In genomic region chr14:21308132-21308478, GRCh38 we compare ENCODE assay signal across 9 cellular contexts. TPM values are rescaled to one million over a fixed set of nuclear protein-coding genes. Genes with fewer than 3 reads are reported as not detected.
DNase-seq lines count a peak whose midpoint lies in the region; ATAC-seq and TF ChIP-seq lines count a peak whose summit lies in the region.
"Had no signal": no experiment of that assay in that cellular context is flagged by ENCODE, and none has a peak within 500 bp of the region (broad histone marks: within the 10 kb centered on the region; RNA-seq: fewer than 3 reads in every experiment).

No MANE protein-coding gene starts in this region.

- H3K27me3 ChIP-seq in colonic mucosa = no peaks in the 10 kb centered on the region
- H3K27me3 ChIP-seq in testis = no peaks in the 10 kb centered on the region

- DNase-seq in T-helper 1 cell = no peak
- no peak for DNase-seq in colonic mucosa
- no peak for DNase-seq in natural killer cell treated with Interleukin-12 subunit alpha and Interleukin-12 subunit beta and Interleukin-15 and Interleukin-18, amount 100 ng/mL, for 72 hours (ENCODE audit: low spot score)
- DNase-seq in SHP77 (lab: John Stamatoyannopoulos, UW) = no peak
- no peak for DNase-seq in NK-92 (lab: John Stamatoyannopoulos, UW; ENCODE audit: unreplicated experiment)
- DNase-seq in testis = no peak

- H3K4me1 Mint-ChIP-seq in T-helper 1 cell treated with Interleukin-12 subunit alpha and Interleukin-12 subunit beta and Interleukin-4 antibody, amounts not matched to agents 30 μg/mL and 1 μg/mL, for 36 hours (ENCODE audit: low read depth) = peaks cover 14% of the 10 kb centered on the region
- peaks cover 16 to 17% of the 10 kb centered on the region in 2 donors for H3K4me1 Mint-ChIP-seq in natural killer cell treated with Interleukin-12 subunit alpha and Interleukin-12 subunit beta and Interleukin-15 and Interleukin-18, amount 100 ng/mL, for 72 hours (ENCODE audit: low read depth in 2 of 2)

- peaks cover 7% of the 10 kb centered on the region for H3K27me3 Mint-ChIP-seq in T-helper 1 cell treated with Interleukin-12 subunit alpha and Interleukin-12 subunit beta and Interleukin-4 antibody, amounts not matched to agents 30 μg/mL and 1 μg/mL, for 36 hours (ENCODE audit: low read depth)
- no peaks in the 10 kb centered on the region for H3K27me3 Mint-ChIP-seq in natural killer cell treated with Interleukin-12 subunit alpha and Interleukin-12 subunit beta and Interleukin-15 and Interleukin-18, amount 100 ng/mL, for 72 hours

- H3K27ac Mint-ChIP-seq in T-helper 1 cell treated with Interleukin-12 subunit alpha and Interleukin-12 subunit beta and Interleukin-4 antibody, amounts not matched to agents 30 μg/mL and 1 μg/mL, for 36 hours = no peak overlapping the region
- H3K27ac Mint-ChIP-seq in natural killer cell treated with Interleukin-12 subunit alpha and Interleukin-12 subunit beta and Interleukin-15 and Interleukin-18, amount 100 ng/mL, for 72 hours = peak overlapping the region; percentile 58 to 79

- intact Hi-C loops in colonic mucosa (cut with DNase I) = no loop called here
- intact Hi-C loops in testis (cut with DNase I; ENCODE audit: low total_unique reads) = no loop called here

- TF ChIP-seq CTCF in colonic mucosa (IDR thresholded peaks at IDR 0.05) = no peak
- no peak for TF ChIP-seq CTCF in testis (IDR thresholded peaks at IDR 0.05)

- H3K36me3 ChIP-seq in colonic mucosa (no peaks in the 10 kb centered on the region), testis (ENCODE audit: low read depth, missing control alignments) (no peaks in the 10 kb centered on the region)

- no peaks in the 10 kb centered on the region for H3K9me3 Mint-ChIP-seq in T-helper 1 cell treated with Interleukin-12 subunit alpha and Interleukin-12 subunit beta and Interleukin-4 antibody, amounts not matched to agents 30 μg/mL and 1 μg/mL, for 36 hours
- no peaks in the 10 kb centered on the region for H3K9me3 Mint-ChIP-seq in natural killer cell treated with Interleukin-12 subunit alpha and Interleukin-12 subunit beta and Interleukin-15 and Interleukin-18, amount 100 ng/mL, for 72 hours

- H3K9ac ChIP-seq in colonic mucosa (ENCODE audit: low read depth in 2 of 2, low read length in 2 of 2) = peak overlapping the region in 1 of 2 donors; percentile 62

- H3K4me1 ChIP-seq in colonic mucosa (peaks cover 4% of the 10 kb centered on the region), testis (no peaks in the 10 kb centered on the region)

- H3K4me3 Mint-ChIP-seq in T-helper 1 cell treated with Interleukin-12 subunit alpha and Interleukin-12 subunit beta and Interleukin-4 antibody, amounts not matched to agents 30 μg/mL and 1 μg/mL, for 36 hours = peak overlapping the region; percentile 70
- H3K4me3 Mint-ChIP-seq in natural killer cell treated with Interleukin-12 subunit alpha and Interleukin-12 subunit beta and Interleukin-15 and Interleukin-18, amount 100 ng/mL, for 72 hours = peak overlapping the region; percentile 77

- no peaks in the 10 kb centered on the region for H3K9me3 ChIP-seq in colonic mucosa
- no peaks in the 10 kb centered on the region for H3K9me3 ChIP-seq in testis

- ATAC-seq in HG03520 (IDR thresholded peaks at IDR 0.05; ENCODE audit: unreplicated experiment) = peak; percentile 32
- ATAC-seq in natural killer cell treated with Interleukin-12 subunit alpha and Interleukin-12 subunit beta and Interleukin-15 and Interleukin-18, amount 100 ng/mL, for 72 hours = no peak

- TF ChIP-seq POLR2A in testis (IDR thresholded peaks at IDR 0.05) = no peak

- H3K4me3 ChIP-seq in colonic mucosa (peak overlapping the region; percentile 27), testis (peak overlapping the region in 1 of 2 donors; percentile 48)

- no peaks in the 10 kb centered on the region for H3K36me3 Mint-ChIP-seq in T-helper 1 cell treated with Interleukin-12 subunit alpha and Interleukin-12 subunit beta and Interleukin-4 antibody, amounts not matched to agents 30 μg/mL and 1 μg/mL, for 36 hours (ENCODE audit: low read depth)
- H3K36me3 Mint-ChIP-seq in natural killer cell treated with Interleukin-12 subunit alpha and Interleukin-12 subunit beta and Interleukin-15 and Interleukin-18, amount 100 ng/mL, for 72 hours = no peaks in the 10 kb centered on the region

- H3K27ac ChIP-seq in colonic mucosa (peak overlapping the region; percentile 78), testis (peak overlapping the region in 1 of 2 donors; percentile 26)

RNA-seq across cellular contexts. Expression of gene RPGRIP1, which starts 28.2 kb away (rescaled TPM):
- under 1 TPM in 1 of 2 donors, not detected in 1; 0.40 TPM for total RNA-seq in colonic mucosa
- total RNA-seq in natural killer cell treated with Interleukin-12 subunit alpha and Interleukin-12 subunit beta and Interleukin-15 and Interleukin-18, amount 100 ng/mL, for 72 hours = under 1 TPM in 1 of 2 donors, not detected in 1; 0.17 TPM
- total RNA-seq in testis = 10 to 100 TPM; 35.7 to 38.9 TPM
- 110 TPM for polyA plus RNA-seq in testis (ENCODE audit: insufficient read depth, low read depth, low replicate concordance)
- polyA plus RNA-seq: BJ had no signal

RNA-seq across cellular contexts. Expression of gene HNRNPC, which starts 38.9 kb away (rescaled TPM):
- total RNA-seq in colonic mucosa (100 to 1,000 TPM; 363 to 653 TPM), testis (100 to 1,000 TPM; 317 to 399 TPM)
- 100 to 1,000 TPM; 834 to 917 TPM for total RNA-seq in natural killer cell treated with Interleukin-12 subunit alpha and Interleukin-12 subunit beta and Interleukin-15 and Interleukin-18, amount 100 ng/mL, for 72 hours
- polyA plus RNA-seq in testis (ENCODE audit: insufficient read depth, low read depth, low replicate concordance) = 443 TPM

Comparison
In these comparisons a context has a peak if more than half of its experiments do, and no peak if none do; other contexts are left out.
1. RNA of gene RPGRIP1, which starts 28.2 kb away (total RNA-seq): 35.7 to 38.9 TPM in testis; 0.40 TPM in colonic mucosa and 0.17 TPM in natural killer cell treated with Interleukin-12 subunit alpha and Interleukin-12 subunit beta and Interleukin-15 and Interleukin-18, amount 100 ng/mL, for 72 hours; every median in the first group is over 10 times any median in the second.